In the genomic region with DNA sequence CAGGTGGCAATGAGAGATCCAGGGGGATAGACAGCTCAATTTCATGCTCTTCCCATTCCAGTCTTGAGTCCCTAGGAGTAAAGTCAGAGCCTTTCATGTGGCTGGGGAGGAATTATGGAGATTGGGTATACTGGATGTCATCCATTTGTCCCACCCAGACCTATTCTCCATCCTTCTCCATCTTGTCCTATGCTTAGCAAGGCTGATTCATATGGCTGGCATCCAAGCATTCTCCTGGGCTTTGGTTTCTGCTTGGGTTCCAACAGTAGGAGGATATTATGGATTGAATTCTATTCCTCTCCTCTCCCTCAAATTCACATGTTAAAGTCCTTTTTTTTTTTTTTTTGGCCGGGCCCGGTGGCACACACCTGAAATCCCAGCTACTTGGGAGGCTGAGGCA, we compare ENCODE assay signal across 20 cellular contexts. TPM values are rescaled to one million over a fixed set of nuclear protein-coding genes. Genes with fewer than 3 reads are reported as not detected.
A peak's percentile ranks its signal among the peaks of the same experiment; 100 is the strongest.
DNase-seq lines count a peak whose midpoint lies in the region; ATAC-seq and TF ChIP-seq lines count a peak whose summit lies in the region.
"Had no signal": no experiment of that assay in that cellular context is flagged by ENCODE, and none has a peak within 500 bp of the region (broad histone marks: within the 10 kb centered on the region; RNA-seq: fewer than 3 reads in every experiment).

No MANE protein-coding gene starts in this region.

- peaks cover 2 to 3% of the 10 kb centered on the region in 2 donors for H3K36me3 Mint-ChIP-seq in CD4-positive, alpha-beta memory T cell
- H3K36me3 Mint-ChIP-seq in progenitor cell of endocrine pancreas (ENCODE audit: insufficient read depth), result no peaks in the 10 kb centered on the region

- H3K4me3 ChIP-seq in left ventricle myocardium inferior (no peak overlapping the region), PC-3 (ENCODE audit: low read length) (no peak overlapping the region), spleen (no peak overlapping the region)
- no peak overlapping the region for H3K4me3 ChIP-seq in CD4-positive, alpha-beta memory T cell (ENCODE audit: low read length in 2 of 2)
- H3K4me3 ChIP-seq: BLaER1 had no signal

- no peaks in the 10 kb centered on the region for H3K9me2 ChIP-seq in PC-3 (replicated peaks; ENCODE audit: low read length)

- CTCF ChIA-PET in PC-3 (lab: Charles Lee), result no interaction called here
- CTCF ChIA-PET in CD4-positive, alpha-beta memory T cell (lab: Charles Lee; ENCODE audit: partially characterized antibody), result interaction anchor here (1.7 kb wide), 1 partner anchor 128 kb away, joined by 3 read pairs; no protein-coding TSS in a partner anchor

- no peak for TF ChIP-seq CTCF in left ventricle myocardium inferior (IDR thresholded peaks at IDR 0.05; ENCODE audit: borderline replicate concordance)
- TF ChIP-seq CTCF in PC-3 (conservative IDR thresholded peaks at IDR 0.05; ENCODE audit: low read depth, low read length), result no peak
- no peak for TF ChIP-seq CTCF in spleen (IDR thresholded peaks at IDR 0.05 in 8 of 11, conservative IDR thresholded peaks at IDR 0.05 in 3 of 11)
- TF ChIP-seq CTCF in progenitor cell of endocrine pancreas (IDR thresholded peaks at IDR 0.05; ENCODE audit: unreplicated experiment), result no peak

- H3K27ac ChIP-seq in left ventricle myocardium inferior (replicated peaks) (no peak overlapping the region), PC-3 (ENCODE audit: low read length) (no peak overlapping the region), substantia nigra (ENCODE audit: low read depth, low read length, poor library complexity, severe bottlenecking) (peak overlapping the region; percentile 15), spleen (no peak overlapping the region)
- no peak overlapping the region for H3K27ac ChIP-seq in CD4-positive, alpha-beta memory T cell (ENCODE audit: low read depth, low read length)
- H3K27ac ChIP-seq: 22Rv1, BLaER1, HL-60 had no signal

- H3K4me1 ChIP-seq in left ventricle myocardium inferior (peaks cover 24% of the 10 kb centered on the region), PC-3 (ENCODE audit: insufficient read depth, low read length) (peaks cover 9% of the 10 kb centered on the region), spleen (peaks cover 12 to 26% (median 21%) of the 10 kb centered on the region in 6 donors)
- peaks cover 14% of the 10 kb centered on the region for H3K4me1 ChIP-seq in CD4-positive, alpha-beta memory T cell (ENCODE audit: insufficient read depth, low read length)

- H3K9ac ChIP-seq in PC-3 (ENCODE audit: low read length), result no peak overlapping the region
- H3K9ac ChIP-seq: BLaER1 had no signal

- DNase-seq in cardiac septum (ENCODE audit: low spot score) (peak; percentile 12), left ventricle myocardium inferior (no peak), PC-3 (peak; percentile 20), fibroblast of peridontal ligament (ENCODE audit: extremely low read depth) (peak; percentile 41), substantia nigra (lab: John Stamatoyannopoulos, UW) (no peak), spleen (no peak), progenitor cell of endocrine pancreas (ENCODE audit: low spot score, unreplicated experiment) (no peak)
- DNase-seq in CD4-positive, alpha-beta memory T cell, result no peak
- DNase-seq: AML-193, Calu3, DMS 273 treated with DMSO at 0.1 percent for 48 hours, DMS79, GDM1, HCEC 1CT, HFFc6 had no signal

- H3K36me3 ChIP-seq in left ventricle myocardium inferior (no peaks in the 10 kb centered on the region), PC-3 (ENCODE audit: low read depth, low read length) (peaks cover 6% of the 10 kb centered on the region), spleen (peaks cover 0 to 5% (median 0%) of the 10 kb centered on the region in 6 donors)
- no peaks in the 10 kb centered on the region for H3K36me3 ChIP-seq in CD4-positive, alpha-beta memory T cell (ENCODE audit: insufficient read depth, low read length)

- no peak overlapping the region for H2AFZ ChIP-seq in PC-3 (ENCODE audit: low read length)

- no peaks in the 10 kb centered on the region for H3K27me3 ChIP-seq in left ventricle myocardium inferior (ENCODE audit: low read depth)
- H3K27me3 ChIP-seq in PC-3 (ENCODE audit: low read length), result no peaks in the 10 kb centered on the region
- no peaks in the 10 kb centered on the region for H3K27me3 ChIP-seq in spleen (replicated peaks in 1 of 7)
- H3K27me3 ChIP-seq in CD4-positive, alpha-beta memory T cell (ENCODE audit: insufficient read depth, low read length), result no peaks in the 10 kb centered on the region
- H3K27me3 ChIP-seq: BLaER1 had no signal

- H3F3A ChIP-seq in PC-3 (ENCODE audit: low read length, unreplicated experiment), result no peaks in the 10 kb centered on the region

- H3K4me2 ChIP-seq in PC-3 (ENCODE audit: low read length), result no peak overlapping the region
- H3K4me2 ChIP-seq: BLaER1 had no signal

- POLR2A ChIA-PET in PC-3 (lab: Charles Lee; ENCODE audit: unreplicated experiment), result no interaction called here
- POLR2A ChIA-PET in CD4-positive, alpha-beta memory T cell (lab: Charles Lee; ENCODE audit: partially characterized antibody), result no interaction called here

- no peak for ATAC-seq in PC-3

- TF ChIP-seq POLR2A in spleen (IDR thresholded peaks at IDR 0.05), result no peak

- no peaks in the 10 kb centered on the region for H3K9me3 Mint-ChIP-seq in CD4-positive, alpha-beta memory T cell
- H3K9me3 Mint-ChIP-seq in progenitor cell of endocrine pancreas (ENCODE audit: low read depth), result no peaks in the 10 kb centered on the region
- H3K9me3 Mint-ChIP-seq: HFFc6 had no signal

- peaks cover 20% of the 10 kb centered on the region for H3K79me2 ChIP-seq in PC-3 (ENCODE audit: low read length)

- 90 to 100% (median 94%) methylated on average over 2 of the region's 2 CpGs for WGBS in spleen, 5 donors

- intact Hi-C loops in cardiac septum (cut with DNase I), result loop anchor here (5.0 kb wide), 1 partner anchor 118 kb away; no protein-coding TSS in a partner anchor
- intact Hi-C loops in left ventricle myocardium inferior (cut with micrococcal nuclease), result no loop called here
- intact Hi-C loops in PC-3 (cut with micrococcal nuclease), result no loop called here
- intact Hi-C loops in spleen (cut with DNase I; ENCODE audit: low total_unique reads), result no loop called here
- intact Hi-C loops in CD4-positive, alpha-beta memory T cell (cut with micrococcal nuclease), result no loop called here

- no peaks in the 10 kb centered on the region for H4K20me1 ChIP-seq in PC-3 (ENCODE audit: low read length)

- BruUV-seq in PC-3 (replicated peaks; lab: Mats Ljungman, UMichigan), result no TSS peak

- no peak overlapping the region for H3K4me3 Mint-ChIP-seq in CD4-positive, alpha-beta memory T cell
- H3K4me3 Mint-ChIP-seq in progenitor cell of endocrine pancreas (ENCODE audit: low read depth), result no peak overlapping the region
- H3K4me3 Mint-ChIP-seq: HFFc6 had no signal

- no peaks in the 10 kb centered on the region for H3K9me3 ChIP-seq in left ventricle myocardium inferior (replicated peaks)
- H3K9me3 ChIP-seq in PC-3 (ENCODE audit: low read length), result no peaks in the 10 kb centered on the region
- H3K9me3 ChIP-seq in spleen, result no peaks in the 10 kb centered on the region
- no peaks in the 10 kb centered on the region for H3K9me3 ChIP-seq in CD4-positive, alpha-beta memory T cell (ENCODE audit: control insufficient read depth in 1 of 2, low read length in 2 of 2)
- H3K9me3 ChIP-seq: BLaER1 had no signal

- no peaks in the 10 kb centered on the region for H3K27me3 Mint-ChIP-seq in CD4-positive, alpha-beta memory T cell
- H3K27me3 Mint-ChIP-seq in progenitor cell of endocrine pancreas, result no peaks in the 10 kb centered on the region

- peaks cover 10 to 28% (median 16%) of the 10 kb centered on the region in 4 donors for H3K4me1 Mint-ChIP-seq in CD4-positive, alpha-beta memory T cell
- peaks cover 37% of the 10 kb centered on the region for H3K4me1 Mint-ChIP-seq in progenitor cell of endocrine pancreas (ENCODE audit: low read depth)

- H3K27ac Mint-ChIP-seq in CD4-positive, alpha-beta memory T cell, result no peak overlapping the region
- H3K27ac Mint-ChIP-seq in progenitor cell of endocrine pancreas, result no peak overlapping the region
- H3K27ac Mint-ChIP-seq: HFFc6 had no signal

RNA-seq across cellular contexts. Expression of gene CDC20, which starts 3.8 kb away (rescaled TPM):
- total RNA-seq in cardiac septum (0.78 TPM), left ventricle myocardium inferior (0.99 TPM), PC-3 (2014; rRNA removed) (312 and 349 TPM in 2 replicates), spleen (10 to 100 TPM in 4 of 7 donors, 1 to 10 TPM in 3; 3.8 to 18.4 (median 12.5) TPM), progenitor cell of endocrine pancreas (49.4 and 50.9 TPM in 2 replicates)
- polyA plus RNA-seq in spleen, result 10 to 100 TPM in 1 of 3 donors, 1 to 10 TPM in 2; 2.1 to 25.9 (median 7.0) TPM
- total RNA-seq in CD4-positive, alpha-beta memory T cell, result under 1 TPM in 1 of 2 experiments, not detected in 1; 0.32 TPM
- under 1 TPM in 1 of 2 donors, not detected in 1; 0.14 TPM for polyA plus RNA-seq in CD4-positive, alpha-beta memory T cell

RNA-seq across cellular contexts. Expression of gene ELOVL1, which starts 12.9 kb away (rescaled TPM):
- 37.8 TPM for total RNA-seq in cardiac septum
- 26.7 TPM for total RNA-seq in left ventricle myocardium inferior
- 89.5 and 128 TPM in 2 replicates for total RNA-seq in PC-3 (2014; rRNA removed)
- total RNA-seq in spleen, result 10 to 100 TPM; 42.9 to 78.7 (median 54.1) TPM
- polyA plus RNA-seq in spleen, result 10 to 100 TPM; 38.7 to 55.5 (median 43.2) TPM
- 10 to 100 TPM; 45.3 to 46.0 TPM for total RNA-seq in CD4-positive, alpha-beta memory T cell
- polyA plus RNA-seq in CD4-positive, alpha-beta memory T cell, result 10 to 100 TPM; 86.4 to 99.3 TPM
- 46.0 and 50.8 TPM in 2 replicates for total RNA-seq in progenitor cell of endocrine pancreas

RNA-seq across cellular contexts. Expression of gene MPL, which starts 17.3 kb away (rescaled TPM):
- 1.6 TPM for total RNA-seq in cardiac septum
- 0.82 TPM for total RNA-seq in left ventricle myocardium inferior
- total RNA-seq in PC-3 (2014; rRNA removed), result 0.35 TPM in 1 of 2 replicates, not detected in the other
- 1 to 10 TPM in 4 of 7 donors, under 1 TPM in 2, not detected in 1; 0.47 to 2.2 (median 1.3) TPM for total RNA-seq in spleen
- polyA plus RNA-seq in spleen, result not detected
- total RNA-seq in CD4-positive, alpha-beta memory T cell, result not detected
- polyA plus RNA-seq in CD4-positive, alpha-beta memory T cell, result not detected
- total RNA-seq in progenitor cell of endocrine pancreas, result 0.31 TPM in 1 of 2 replicates, not detected in the other
- total RNA-seq: A673, H1, HFFc6 had no signal

RNA-seq across cellular contexts. Expression of gene MED8, which starts 34.7 kb away (rescaled TPM):
- total RNA-seq in cardiac septum (17.9 TPM), left ventricle myocardium inferior (15.7 TPM), PC-3 (2014; rRNA removed) (35.5 and 41.8 TPM in 2 replicates), spleen (10 to 100 TPM; 24.8 to 38.3 (median 30.5) TPM), progenitor cell of endocrine pancreas (30.2 and 30.4 TPM in 2 replicates)
- polyA plus RNA-seq in spleen, result 10 to 100 TPM; 18.3 to 23.8 (median 22.3) TPM
- 10 to 100 TPM; 34.0 to 35.6 TPM for total RNA-seq in CD4-positive, alpha-beta memory T cell
- polyA plus RNA-seq in CD4-positive, alpha-beta memory T cell, result 10 to 100 TPM; 36.1 to 42.3 TPM

RNA-seq across cellular contexts. Expression of gene SZT2, which starts 34.8 kb away (rescaled TPM):
- total RNA-seq in cardiac septum (35.7 TPM), left ventricle myocardium inferior (24.8 TPM), PC-3 (2014; rRNA removed) (22.2 and 31.3 TPM in 2 replicates), spleen (100 to 1,000 TPM in 3 of 7 donors, 10 to 100 TPM in 4; 64.7 to 115 (median 75.7) TPM), progenitor cell of endocrine pancreas (75.4 and 75.7 TPM in 2 replicates)
- 10 to 100 TPM in 2 of 3 donors, 1 to 10 TPM in 1; 9.4 to 35.6 (median 16.7) TPM for polyA plus RNA-seq in spleen
- total RNA-seq in CD4-positive, alpha-beta memory T cell, result 100 to 1,000 TPM; 135 to 153 TPM
- 1 to 10 TPM in 1 of 2 donors, under 1 TPM in 1; 0.69 to 8.9 TPM for polyA plus RNA-seq in CD4-positive, alpha-beta memory T cell

Comparison
In these comparisons a context has a peak if more than half of its experiments do, and no peak if none do; other contexts are left out.
1. DNase-seq: peak in cardiac septum (single experiment), PC-3 (single experiment) and fibroblast of peridontal ligament (single experiment); none in left ventricle myocardium inferior (single experiment), substantia nigra (0 of 49), spleen (single experiment), CD4-positive, alpha-beta memory T cell (0 of 5) and progenitor cell of endocrine pancreas (single experiment).